Comparison of ENCODE assay signal across 22 cellular contexts in the genomic region with DNA sequence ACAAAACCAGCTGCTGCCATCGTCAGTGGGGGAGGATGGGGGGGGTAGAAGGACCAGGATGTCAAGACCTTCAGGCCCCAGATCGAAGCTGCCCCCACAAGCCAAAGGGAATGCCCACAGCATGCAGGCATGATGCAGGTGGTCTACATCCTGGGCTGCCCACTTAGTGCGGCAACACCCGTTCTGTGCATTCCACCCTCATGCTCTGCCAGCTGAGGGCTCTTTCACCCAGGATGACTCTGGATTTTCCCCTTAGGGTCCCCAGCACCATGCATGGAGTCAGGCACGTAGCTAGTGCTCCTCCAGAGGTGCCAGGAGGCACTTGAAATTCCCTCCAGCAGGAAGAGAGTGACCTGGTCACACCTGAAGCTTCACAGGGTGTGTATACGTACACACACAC.
DNase-seq lines count a peak whose midpoint lies in the region; ATAC-seq and TF ChIP-seq lines count a peak whose summit lies in the region.
"Had no signal": no experiment of that assay in that cellular context is flagged by ENCODE, and none has a peak within 500 bp of the region (broad histone marks: within the 10 kb centered on the region; RNA-seq: fewer than 3 reads in every experiment).

No MANE protein-coding gene starts in this region.

- H3K4me1 ChIP-seq in H9 (ENCODE audit: insufficient read depth, low read length), result no peaks in the 10 kb centered on the region
- H3K4me1 ChIP-seq in ascending aorta, result no peaks in the 10 kb centered on the region
- no peaks in the 10 kb centered on the region for H3K4me1 ChIP-seq in Karpas-422 (ENCODE audit: low read length)
- H3K4me1 ChIP-seq: SJCRH30, testis had no signal

- H2AFZ ChIP-seq in H9 (ENCODE audit: low read length), result no peak overlapping the region
- H2AFZ ChIP-seq in Karpas-422 (ENCODE audit: low read length), result no peak overlapping the region

- no peak overlapping the region for H3K4me3 ChIP-seq in skin epidermis
- H3K4me3 ChIP-seq in ascending aorta, result no peak overlapping the region
- H3K4me3 ChIP-seq in Karpas-422 (ENCODE audit: low read length), result no peak overlapping the region
- H3K4me3 ChIP-seq: sigmoid colon, SJCRH30, testis had no signal

- no peak overlapping the region for H3K4me2 ChIP-seq in H9 (ENCODE audit: insufficient read depth, insufficient read length, low read length)
- no peak overlapping the region for H3K4me2 ChIP-seq in Karpas-422 (ENCODE audit: low read depth, low read length, poor library complexity, severe bottlenecking)
- H3K4me2 ChIP-seq: KMS-11 had no signal

- no peak overlapping the region for H3K23ac ChIP-seq in H9 (ENCODE audit: insufficient read length, low read depth, low read length)

- no peak overlapping the region for H4K5ac ChIP-seq in H9 (ENCODE audit: insufficient read length, low read depth, low read length)

- H3K9me3 Mint-ChIP-seq in H9 (no peaks in the 10 kb centered on the region), T-cell (no peaks in the 10 kb centered on the region), glutamatergic neuron (ENCODE audit: unreplicated experiment) (peaks cover 1% of the 10 kb centered on the region)
- H3K9me3 Mint-ChIP-seq: activated B cell treated with CpG ODN at 0.5 μM for 24 hours; activated CD4-positive, alpha-beta memory T cell treated with anti-CD3 and anti-CD28 coated beads, Interleukin-2, amount 10 ng/mL, durations not matched to agents 7 days and 5 days; activated naive CD8-positive, alpha-beta T cell treated with anti-CD3 and anti-CD28 coated beads, Interleukin-2, amount 50 U/mL, for 24 hours; brain; CD8-positive, alpha-beta T cell; nephron had no signal

- no CpG with 5 or more reads among the region's 6 CpGs for WGBS in H9 (ENCODE audit: extremely low coverage, insufficient read length, low lambda C conversion rate)

- ATAC-seq in T-cell (replicated peaks in 1 of 4) (no peak), HG03432 (IDR thresholded peaks at IDR 0.05; ENCODE audit: unreplicated experiment) (no peak)
- ATAC-seq: activated naive CD8-positive, alpha-beta T cell treated with anti-CD3 and anti-CD28 coated beads, Interleukin-2, amount 50 U/mL, for 24 hours; HCT116; left cardiac atrium had no signal

- H4K20me1 ChIP-seq in H9 (ENCODE audit: control insufficient read depth, insufficient read depth, insufficient read length), result no peaks in the 10 kb centered on the region
- H4K20me1 ChIP-seq in Karpas-422 (ENCODE audit: insufficient read depth, low read depth, low read length), result no peaks in the 10 kb centered on the region

- POLR2A ChIA-PET in T-cell (lab: Charles Lee), result no interaction called here

- no peak overlapping the region for H3K14ac ChIP-seq in H9 (ENCODE audit: insufficient read depth, low read length)

- H3K9me2 ChIP-seq in Karpas-422 (replicated peaks; ENCODE audit: insufficient read depth, low read length), result no peaks in the 10 kb centered on the region

- no peak overlapping the region for H2BK12ac ChIP-seq in H9 (ENCODE audit: insufficient read length, low read depth, low read length)

- H2BK20ac ChIP-seq in H9 (ENCODE audit: low read depth, low read length, poor library complexity, severe bottlenecking), result no peak overlapping the region

- DNase-seq in H9, result no peak
- DNase-seq in T-cell, result no peak
- no peak for DNase-seq in glutamatergic neuron
- DNase-seq in ascending aorta (ENCODE audit: low spot score in 2 of 2), result no peak
- DNase-seq in Karpas-422, result no peak
- no peak for DNase-seq in stimulated activated CD4-positive, alpha-beta T cell treated with anti-CD3 and anti-CD28 coated beads, Interleukin-2, amount 100 ng/mL, for 24 hours
- DNase-seq: activated B cell treated with CpG ODN at 0.5 μM for 24 hours; activated CD4-positive, alpha-beta memory T cell treated with anti-CD3 and anti-CD28 coated beads, Interleukin-2, amount 10 ng/mL, durations not matched to agents 7 days and 5 days; activated gamma-delta T cell; activated naive CD8-positive, alpha-beta T cell treated with anti-CD3 and anti-CD28 coated beads, Interleukin-2, amount 50 U/mL, for 24 hours; CD8-positive, alpha-beta T cell; left cardiac atrium; NCI-H1694 treated with DMSO at 0.1 percent for 48 hours; sigmoid colon; SJCRH30; testis had no signal

- H3K79me1 ChIP-seq in H9 (ENCODE audit: insufficient read depth, low read depth, low read length, poor library complexity, severe bottlenecking), result no peaks in the 10 kb centered on the region

- H3K27ac ChIP-seq in H9 (ENCODE audit: insufficient read length, low read depth, low read length), result no peak overlapping the region
- peak overlapping the region in 16 of 21 experiments; percentile 42 to 86 (median 70) for H3K27ac ChIP-seq in skin epidermis
- H3K27ac ChIP-seq in ascending aorta, result no peak overlapping the region
- H3K27ac ChIP-seq in Karpas-422 (ENCODE audit: low read length), result no peak overlapping the region
- H3K27ac ChIP-seq: KMS-11, sigmoid colon, SJCRH30, testis had no signal

- H2AK5ac ChIP-seq in H9 (ENCODE audit: insufficient read length, low read length), result no peak overlapping the region

- H3K36me3 ChIP-seq in ascending aorta, result no peaks in the 10 kb centered on the region
- H3K36me3 ChIP-seq in Karpas-422 (ENCODE audit: insufficient read depth, low read length), result no peaks in the 10 kb centered on the region
- H3K36me3 ChIP-seq: sigmoid colon, SJCRH30 had no signal

- H3K27me3 ChIP-seq in H9 (ENCODE audit: insufficient read depth, low read length), result no peaks in the 10 kb centered on the region
- H3K27me3 ChIP-seq in ascending aorta, result no peaks in the 10 kb centered on the region
- H3K27me3 ChIP-seq in Karpas-422 (ENCODE audit: low read length), result no peaks in the 10 kb centered on the region
- H3K27me3 ChIP-seq: sigmoid colon, SJCRH30, testis had no signal

- H3K79me2 ChIP-seq in H9 (ENCODE audit: insufficient read depth, low read length) (no peaks in the 10 kb centered on the region), Karpas-422 (ENCODE audit: low read length) (no peaks in the 10 kb centered on the region)

- no peak overlapping the region for H3K56ac ChIP-seq in H9 (ENCODE audit: insufficient read length, low read depth, low read length)

- no peak overlapping the region for H3T11ph ChIP-seq in H9 (ENCODE audit: low read length)

- H3K18ac ChIP-seq in H9 (ENCODE audit: insufficient read length, low read depth, low read length), result no peak overlapping the region

- no peak overlapping the region for H4K8ac ChIP-seq in H9 (replicated peaks; ENCODE audit: insufficient read length, low read depth, low read length)

- peak overlapping the region in 2 of 3 experiments; percentile 12 to 34; a peak in 2 of 7 replicates for H3K27ac Mint-ChIP-seq in H9
- H3K27ac Mint-ChIP-seq in T-cell, result peak overlapping the region; percentile 67 to 68
- peak overlapping the region; percentile 33 for H3K27ac Mint-ChIP-seq in glutamatergic neuron (ENCODE audit: unreplicated experiment)
- H3K27ac Mint-ChIP-seq: activated B cell treated with CpG ODN at 0.5 μM for 24 hours; activated CD4-positive, alpha-beta memory T cell treated with anti-CD3 and anti-CD28 coated beads, Interleukin-2, amount 10 ng/mL, durations not matched to agents 7 days and 5 days; activated naive CD8-positive, alpha-beta T cell treated with anti-CD3 and anti-CD28 coated beads, Interleukin-2, amount 50 U/mL, for 24 hours; CD8-positive, alpha-beta T cell had no signal

- no peak overlapping the region for H3K4ac ChIP-seq in H9 (ENCODE audit: low read depth, low read length)

- H3K27me3 Mint-ChIP-seq in H9 (ENCODE audit: low read depth) (peaks cover 2% of the 10 kb centered on the region), T-cell (peaks cover 5% of the 10 kb centered on the region in 2 donors), glutamatergic neuron (ENCODE audit: unreplicated experiment) (peaks cover 9% of the 10 kb centered on the region)
- H3K27me3 Mint-ChIP-seq: brain had no signal

- H3K23me2 ChIP-seq in H9 (ENCODE audit: insufficient read length, low read depth, low read length, poor library complexity, severe bottlenecking), result no peaks in the 10 kb centered on the region

- CTCF ChIA-PET in T-cell (lab: Charles Lee), result interaction anchor here (0.5 to 0.6 kb wide), 2 partner anchors 25 to 68 kb away, joined by 5 to 6 read pairs; no protein-coding TSS in a partner anchor

- H2BK5ac ChIP-seq in H9 (ENCODE audit: insufficient read length, low read length), result no peak overlapping the region

- H2BK15ac ChIP-seq in H9 (ENCODE audit: low read depth, low read length), result no peak overlapping the region

- H3K9me3 ChIP-seq in H9 (ENCODE audit: control insufficient read depth, low read depth, low read length) (no peaks in the 10 kb centered on the region), ascending aorta (no peaks in the 10 kb centered on the region), Karpas-422 (ENCODE audit: low read length) (no peaks in the 10 kb centered on the region)
- H3K9me3 ChIP-seq: sigmoid colon, SJCRH30, testis had no signal

- H2BK120ac ChIP-seq in H9 (ENCODE audit: low read depth, low read length, poor library complexity, severe bottlenecking), result no peak overlapping the region

- H3K9ac ChIP-seq in H9 (ENCODE audit: extremely low read depth, insufficient read length, low read length) (no peak overlapping the region), Karpas-422 (ENCODE audit: low read length) (no peak overlapping the region)
- H3K9ac ChIP-seq: KMS-11 had no signal

- H4K91ac ChIP-seq in H9 (ENCODE audit: insufficient read length, low read depth, low read length), result no peak overlapping the region

- H3K4me3 Mint-ChIP-seq in H9 (no peak overlapping the region; a peak in 2 of 5 replicates), T-cell (no peak overlapping the region), glutamatergic neuron (ENCODE audit: unreplicated experiment) (no peak overlapping the region)
- H3K4me3 Mint-ChIP-seq: activated B cell treated with CpG ODN at 0.5 μM for 24 hours; activated CD4-positive, alpha-beta memory T cell treated with anti-CD3 and anti-CD28 coated beads, Interleukin-2, amount 10 ng/mL, durations not matched to agents 7 days and 5 days; activated naive CD8-positive, alpha-beta T cell treated with anti-CD3 and anti-CD28 coated beads, Interleukin-2, amount 50 U/mL, for 24 hours; brain; CD8-positive, alpha-beta T cell; nephron had no signal

- H3K4me1 Mint-ChIP-seq in H9 (peaks cover 3 to 14% of the 10 kb centered on the region in 2 experiments), T-cell (peaks cover 8 to 13% (median 10%) of the 10 kb centered on the region in 3 donors), glutamatergic neuron (ENCODE audit: low read depth, unreplicated experiment) (peaks cover 13% of the 10 kb centered on the region)
- H3K4me1 Mint-ChIP-seq: activated B cell treated with CpG ODN at 0.5 μM for 24 hours had no signal

- intact Hi-C loops in ascending aorta (cut with DNase I), result no loop called here

- H3K36me3 Mint-ChIP-seq in H9 (ENCODE audit: insufficient read depth in 1 of 3, low read depth in 3 of 3) (no peaks in the 10 kb centered on the region; a peak in 1 of 7 replicates), T-cell (no peaks in the 10 kb centered on the region), glutamatergic neuron (ENCODE audit: unreplicated experiment) (no peaks in the 10 kb centered on the region)
- H3K36me3 Mint-ChIP-seq: CD8-positive, alpha-beta T cell had no signal

- TF ChIP-seq CTCF in H9 (conservative IDR thresholded peaks at IDR 0.05), result no peak
- TF ChIP-seq CTCF in glutamatergic neuron (IDR thresholded peaks at IDR 0.05; ENCODE audit: partially characterized antibody, unreplicated experiment), result no peak
- no peak for TF ChIP-seq CTCF in ascending aorta (IDR thresholded peaks at IDR 0.05)

Comparison
In these comparisons a context has a peak if more than half of its experiments do, and no peak if none do; other contexts are left out.
1. H3K27ac ChIP-seq: peak in skin epidermis (16 of 21); none in H9 (single experiment), ascending aorta (0 of 2) and Karpas-422 (single experiment).
2. Peak in every context shown above with its lines, with median percentiles within 50 percentile points of each other: H3K27ac Mint-ChIP-seq.